15 cellular contexts compared by ENCODE assay signal in genomic region chr12:105288311-105288996, GRCh38. TPM values are rescaled to one million over a fixed set of nuclear protein-coding genes. Genes with fewer than 3 reads are reported as not detected.
DNase-seq lines count a peak whose midpoint lies in the region; FAIRE-seq and TF ChIP-seq lines count a peak whose summit lies in the region.
"Had no signal": no experiment of that assay in that cellular context is flagged by ENCODE, and none has a peak within 500 bp of the region (broad histone marks: within the 10 kb centered on the region; RNA-seq: fewer than 3 reads in every experiment).

No MANE protein-coding gene starts in this region.

- no peaks in the 10 kb centered on the region for H4K20me1 ChIP-seq in Loucy (ENCODE audit: insufficient read depth, low read length, poor library complexity, severe bottlenecking)

- DNase-seq in GM10266 (ENCODE audit: extremely low spot score) (no peak), choroid plexus epithelial cell (ENCODE audit: low read depth) (no peak), small intestine (peak; percentile 15), kidney glomerular epithelial cell (lab: John Stamatoyannopoulos, UW) (no peak), NCI-H1417 treated with DMSO at 0.1 percent for 48 hours (lab: John Stamatoyannopoulos, UW) (no peak), pons (ENCODE audit: low spot score) (no peak)
- DNase-seq: DMS 273 treated with DMSO at 0.1 percent for 48 hours, GF-D8, NCI-H1436 treated with DMSO at 0.1 percent for 48 hours, NCI-H2029 treated with DMSO at 0.1 percent for 48 hours, NCI-H2171 treated with DMSO at 0.1 percent for 48 hours, NCI-H446 treated with DMSO at 0.1 percent for 48 hours had no signal

- H3K4me1 ChIP-seq in Loucy (ENCODE audit: insufficient read depth, low read length, poor library complexity, severe bottlenecking) (no peaks in the 10 kb centered on the region), small intestine (ENCODE audit: control insufficient read depth in 2 of 2, insufficient read depth in 1 of 2, low read depth in 1 of 2, low read length in 1 of 2) (no peaks in the 10 kb centered on the region)

- H3K27me3 ChIP-seq in Loucy (ENCODE audit: insufficient read depth, low read length, poor library complexity, severe bottlenecking): no peaks in the 10 kb centered on the region
- peaks cover 0 to 2% of the 10 kb centered on the region in 2 donors for H3K27me3 ChIP-seq in small intestine (ENCODE audit: control insufficient read depth in 2 of 2, insufficient read depth in 2 of 2, low read length in 2 of 2)

- H3K9me3 ChIP-seq in Loucy (ENCODE audit: insufficient read depth, low read depth, low read length): no peaks in the 10 kb centered on the region; the same call in 1 of the 2 replicates
- no peaks in the 10 kb centered on the region for H3K9me3 ChIP-seq in small intestine (ENCODE audit: control insufficient read depth, low read depth)

- no peak overlapping the region for H3K4me2 ChIP-seq in Loucy (ENCODE audit: low read depth, low read length, poor library complexity, severe bottlenecking)

- FAIRE-seq in small intestine (lab: Jason Lieb, UNC): no peak

- no peak overlapping the region for H3K4me3 ChIP-seq in Loucy (ENCODE audit: low read length, poor library complexity, severe bottlenecking)
- no peak overlapping the region for H3K4me3 ChIP-seq in choroid plexus epithelial cell (ENCODE audit: low read depth, low read length)
- no peak overlapping the region for H3K4me3 ChIP-seq in small intestine (ENCODE audit: low read depth in 1 of 2, low read length in 2 of 2)

- H3K36me3 ChIP-seq in Loucy (ENCODE audit: insufficient read depth, low read length): no peaks in the 10 kb centered on the region
- H3K36me3 ChIP-seq in small intestine (ENCODE audit: control insufficient read depth in 2 of 2, insufficient read depth in 2 of 2, low read length in 2 of 2): no peaks in the 10 kb centered on the region

- H3K27ac ChIP-seq in small intestine (ENCODE audit: low read depth in 1 of 2, low read length in 1 of 2): no peak overlapping the region
- H3K27ac ChIP-seq: C4-2B, HL-60 had no signal

- no peaks in the 10 kb centered on the region for H3K9me2 ChIP-seq in Loucy (replicated peaks; ENCODE audit: low read depth, low read length)

- TF ChIP-seq CTCF in GM10266 (IDR thresholded peaks at IDR 0.05; ENCODE audit: control insufficient read depth, insufficient read depth, low read depth, missing control alignments) (peak; percentile 23), Loucy (conservative IDR thresholded peaks at IDR 0.05; ENCODE audit: low read length) (peak; percentile 33), choroid plexus epithelial cell (conservative IDR thresholded peaks at IDR 0.05; ENCODE audit: low read depth, low read length) (peak; percentile 6)

- H3K79me2 ChIP-seq in Loucy (ENCODE audit: insufficient read depth, low read length): no peaks in the 10 kb centered on the region

- WGBS in small intestine, 3 donors: 67 to 74% (median 68%) methylated on average over 3 of the region's 3 CpGs

- no peak overlapping the region for H3K9ac ChIP-seq in Loucy (ENCODE audit: low read depth, low read length, poor library complexity, severe bottlenecking)

- no peaks in the 10 kb centered on the region for H3F3A ChIP-seq in Loucy (ENCODE audit: low read depth)

- no peak overlapping the region for H2AFZ ChIP-seq in Loucy (ENCODE audit: low read length)

RNA-seq across cellular contexts. Expression of gene C12orf75, which starts 42.0 kb away (rescaled TPM):
- polyA plus RNA-seq in small intestine: 10 to 100 TPM; 14.2 to 44.7 (median 29.5) TPM

RNA-seq across cellular contexts. Expression of gene APPL2, which starts 52.5 kb away (rescaled TPM):
- polyA plus RNA-seq in small intestine: 10 to 100 TPM; 22.8 to 85.9 (median 79.6) TPM
